ENCODE assay signal across 39 cellular contexts in the genomic region with DNA sequence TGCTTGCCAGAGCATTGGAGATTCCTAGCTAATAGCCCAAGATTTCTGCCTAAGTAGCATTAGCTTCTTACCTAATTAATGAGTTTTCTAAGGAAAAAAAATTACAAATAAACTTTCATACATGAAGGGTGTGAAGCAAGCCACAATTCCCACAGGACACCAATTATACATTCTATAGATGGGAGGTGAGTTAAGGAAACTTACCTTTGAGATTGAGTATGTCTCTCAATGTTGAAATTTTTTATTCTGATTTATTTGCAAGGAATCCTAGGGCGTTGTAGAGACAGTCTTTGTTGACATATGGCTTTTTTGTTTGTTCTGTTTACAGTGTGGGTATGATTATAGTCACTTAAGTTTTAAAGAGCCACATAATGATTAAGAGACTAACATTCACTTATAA.
"Had no signal": no experiment of that assay in that cellular context is flagged by ENCODE, and none has a peak within 500 bp of the region (broad histone marks: within the 10 kb centered on the region; RNA-seq: fewer than 3 reads in every experiment).

No MANE protein-coding gene starts in this region.

- H3K27ac Mint-ChIP-seq: activated naive CD4-positive, alpha-beta T cell treated with anti-CD3 and anti-CD28 coated beads for 36 hours; activated naive CD4-positive, alpha-beta T cell treated with anti-CD3 and anti-CD28 coated beads, Interleukin-2, amount 10 ng/mL, durations not matched to agents 7 days and 5 days; activated naive CD4-positive, alpha-beta T cell treated with anti-CD3 and anti-CD28 coated beads, Interleukin-2, amount 50 U/mL, for 24 hours; activated naive CD8-positive, alpha-beta T cell; activated naive CD8-positive, alpha-beta T cell treated with anti-CD3 and anti-CD28 coated beads for 36 hours; activated naive CD8-positive, alpha-beta T cell treated with anti-CD3 and anti-CD28 coated beads, Interleukin-2, amount 10 ng/mL, durations not matched to agents 7 days and 5 days; activated naive CD8-positive, alpha-beta T cell treated with anti-CD3 and anti-CD28 coated beads, Interleukin-2, amount 50 U/mL, for 24 hours; activated T-cell treated with anti-CD3 and anti-CD28 coated beads, Interleukin-2, amount 50 U/mL, for 72 hours; activated T-helper 1 cell treated with anti-CD3 and anti-CD28 coated beads, Interleukin-12 subunit alpha, Interleukin-12 subunit beta, Interleukin-2, Interleukin-4 antibody, amounts not matched to agents 30 ng/mL and 10 ng/mL and 1 ng/mL, durations not matched to agents 14 hours and 24 hours and 36 hours; activated T-helper 17 cell treated with anti-CD3 and anti-CD28 coated beads, Interleukin-2, amount 50 U/mL, for 72 hours; activated T-helper 2 cell treated with anti-CD3 and anti-CD28 coated beads, Interferon-gamma antibody, Interleukin-2, Interleukin-4, amounts not matched to agents 10 μg/mL and 5 μg/mL and 100 μg/mL, durations not matched to agents 14 hours and 24 hours and 36 hours; brain had no signal

- H3K36me3 Mint-ChIP-seq: activated naive CD4-positive, alpha-beta T cell treated with anti-CD3 and anti-CD28 coated beads, Interleukin-2, amount 10 ng/mL, durations not matched to agents 7 days and 5 days; activated naive CD4-positive, alpha-beta T cell treated with anti-CD3 and anti-CD28 coated beads, Interleukin-2, amount 50 U/mL, for 24 hours; activated naive CD8-positive, alpha-beta T cell; activated naive CD8-positive, alpha-beta T cell treated with anti-CD3 and anti-CD28 coated beads for 36 hours; activated naive CD8-positive, alpha-beta T cell treated with anti-CD3 and anti-CD28 coated beads, Interleukin-2, amount 10 ng/mL, durations not matched to agents 7 days and 5 days; brain had no signal

- H3K27ac ChIP-seq: adrenal gland, ascending aorta, body of pancreas, brain microvascular endothelial cell, breast epithelium, cardiac muscle cell, colonic mucosa had no signal

- ATAC-seq: activated naive CD8-positive, alpha-beta T cell treated with anti-CD3 and anti-CD28 coated beads, Interleukin-2, amount 50 U/mL, for 24 hours; activated T-cell treated with anti-CD3 and anti-CD28 coated beads, Interleukin-2, amount 50 U/mL, for 4 hours; activated T-cell treated with anti-CD3 and anti-CD28 coated beads, Interleukin-2, amount 50 U/mL, for 72 hours; activated T-helper 17 cell treated with anti-CD3 and anti-CD28 coated beads, Interleukin-2, amount 50 U/mL, for 72 hours; body of pancreas had no signal

- H3K9me3 Mint-ChIP-seq: activated naive CD4-positive, alpha-beta T cell treated with anti-CD3 and anti-CD28 coated beads for 36 hours; activated naive CD4-positive, alpha-beta T cell treated with anti-CD3 and anti-CD28 coated beads, Interleukin-2, amount 10 ng/mL, durations not matched to agents 7 days and 5 days; activated naive CD4-positive, alpha-beta T cell treated with anti-CD3 and anti-CD28 coated beads, Interleukin-2, amount 50 U/mL, for 24 hours; activated naive CD8-positive, alpha-beta T cell treated with anti-CD3 and anti-CD28 coated beads for 36 hours; activated naive CD8-positive, alpha-beta T cell treated with anti-CD3 and anti-CD28 coated beads, Interleukin-2, amount 10 ng/mL, durations not matched to agents 7 days and 5 days; activated naive CD8-positive, alpha-beta T cell treated with anti-CD3 and anti-CD28 coated beads, Interleukin-2, amount 50 U/mL, for 24 hours; activated T-cell treated with anti-CD3 and anti-CD28 coated beads, Interleukin-2, amount 50 U/mL, for 4 hours; activated T-cell treated with anti-CD3 and anti-CD28 coated beads, Interleukin-2, amount 50 U/mL, for 72 hours; activated T-helper 1 cell treated with anti-CD3 and anti-CD28 coated beads, Interleukin-12 subunit alpha, Interleukin-12 subunit beta, Interleukin-2, Interleukin-4 antibody, amounts not matched to agents 30 ng/mL and 10 ng/mL and 1 ng/mL, durations not matched to agents 14 hours and 24 hours and 36 hours; activated T-helper 17 cell treated with anti-CD3 and anti-CD28 coated beads, Interleukin-2, amount 50 U/mL, for 72 hours; activated T-helper 2 cell treated with anti-CD3 and anti-CD28 coated beads, Interferon-gamma antibody, Interleukin-2, Interleukin-4, amounts not matched to agents 10 μg/mL and 5 μg/mL and 100 μg/mL, durations not matched to agents 14 hours and 24 hours and 36 hours; brain; central memory CD8-positive, alpha-beta T cell had no signal

- FAIRE-seq: astrocyte, bronchial epithelial cell, colon had no signal

- DNase-seq: activated effector memory CD4-positive, alpha-beta T cell treated with anti-CD3 and anti-CD28 coated beads, Interleukin-2, amount 50 U/mL, for 16 hours; activated effector memory CD4-positive, alpha-beta T cell treated with Interleukin-2 at 50 U/mL for 16 hours; activated gamma-delta T cell; activated gamma-delta T cell treated with Interleukin-2 at 50 U/mL for 16 hours; activated naive CD4-positive, alpha-beta T cell; activated naive CD4-positive, alpha-beta T cell treated with anti-CD3 and anti-CD28 coated beads for 36 hours; activated naive CD4-positive, alpha-beta T cell treated with anti-CD3 and anti-CD28 coated beads, Interleukin-2, amount 10 ng/mL, durations not matched to agents 7 days and 5 days; activated naive CD4-positive, alpha-beta T cell treated with anti-CD3 and anti-CD28 coated beads, Interleukin-2, amount 50 U/mL, for 16 hours; activated naive CD4-positive, alpha-beta T cell treated with Interleukin-2 at 50 U/mL for 16 hours; activated naive CD8-positive, alpha-beta T cell treated with anti-CD3 and anti-CD28 coated beads for 36 hours; activated naive CD8-positive, alpha-beta T cell treated with anti-CD3 and anti-CD28 coated beads, Interleukin-2, amount 10 ng/mL, durations not matched to agents 7 days and 5 days; activated naive CD8-positive, alpha-beta T cell treated with anti-CD3 and anti-CD28 coated beads, Interleukin-2, amount 50 U/mL, for 24 hours; activated T-cell treated with anti-CD3 and anti-CD28 coated beads, Interleukin-2, amount 50 U/mL, for 4 hours; activated T-cell treated with anti-CD3 and anti-CD28 coated beads, Interleukin-2, amount 50 U/mL, for 48 hours; activated T-cell treated with anti-CD3 and anti-CD28 coated beads, Interleukin-2, amount 50 U/mL, for 72 hours; adrenal gland; amniotic stem cell; amygdala; anterior cingulate cortex; aorta; body of pancreas; brain microvascular endothelial cell; caudate nucleus; central memory CD4-positive, alpha-beta T cell; cerebellar nuclear complex; colonic mucosa had no signal

- H3K36me3 ChIP-seq: adrenal gland, ascending aorta, brain microvascular endothelial cell, breast epithelium, cardiac muscle cell, colonic mucosa had no signal

- H3K4me3 ChIP-seq: adrenal gland, ascending aorta, body of pancreas, breast epithelium, cardiac muscle cell, colonic mucosa had no signal

- H3K9me3 ChIP-seq: adrenal gland, ascending aorta, body of pancreas, breast epithelium, colonic mucosa had no signal

- H3K4me1 ChIP-seq: adrenal gland, ascending aorta, body of pancreas, breast epithelium, colonic mucosa had no signal
